ENCODE assay signal across 1 cellular context in genomic region chr4:122798101-122798500, GRCh38.
A peak's percentile ranks its signal among the peaks of the same experiment; 100 is the strongest.
TF ChIP-seq lines count a peak whose summit lies in the region.

No MANE protein-coding gene starts in this region.

TF ChIP-seq in GM23338, 12 proteins besides CTCF, POLR2A, EP300 and RAD21 (continued from another document):
- TF ChIP-seq ZNF462 (CRISPR knock-in tag; IDR thresholded peaks at IDR 0.05): 0 out of 2 replicates have a peak, but pooled peaks have one; percentile 50
- peak; percentile 6; the same call in 1 of the 2 replicates for TF ChIP-seq NANOG (IDR thresholded peaks at IDR 0.05; ENCODE audit: borderline replicate concordance)
- no peak for TF ChIP-seq EZH2phosphoT487 (IDR thresholded peaks at IDR 0.05; ENCODE audit: unreplicated experiment)
